ENCODE assay signal across 1 cellular context in the genomic region with DNA sequence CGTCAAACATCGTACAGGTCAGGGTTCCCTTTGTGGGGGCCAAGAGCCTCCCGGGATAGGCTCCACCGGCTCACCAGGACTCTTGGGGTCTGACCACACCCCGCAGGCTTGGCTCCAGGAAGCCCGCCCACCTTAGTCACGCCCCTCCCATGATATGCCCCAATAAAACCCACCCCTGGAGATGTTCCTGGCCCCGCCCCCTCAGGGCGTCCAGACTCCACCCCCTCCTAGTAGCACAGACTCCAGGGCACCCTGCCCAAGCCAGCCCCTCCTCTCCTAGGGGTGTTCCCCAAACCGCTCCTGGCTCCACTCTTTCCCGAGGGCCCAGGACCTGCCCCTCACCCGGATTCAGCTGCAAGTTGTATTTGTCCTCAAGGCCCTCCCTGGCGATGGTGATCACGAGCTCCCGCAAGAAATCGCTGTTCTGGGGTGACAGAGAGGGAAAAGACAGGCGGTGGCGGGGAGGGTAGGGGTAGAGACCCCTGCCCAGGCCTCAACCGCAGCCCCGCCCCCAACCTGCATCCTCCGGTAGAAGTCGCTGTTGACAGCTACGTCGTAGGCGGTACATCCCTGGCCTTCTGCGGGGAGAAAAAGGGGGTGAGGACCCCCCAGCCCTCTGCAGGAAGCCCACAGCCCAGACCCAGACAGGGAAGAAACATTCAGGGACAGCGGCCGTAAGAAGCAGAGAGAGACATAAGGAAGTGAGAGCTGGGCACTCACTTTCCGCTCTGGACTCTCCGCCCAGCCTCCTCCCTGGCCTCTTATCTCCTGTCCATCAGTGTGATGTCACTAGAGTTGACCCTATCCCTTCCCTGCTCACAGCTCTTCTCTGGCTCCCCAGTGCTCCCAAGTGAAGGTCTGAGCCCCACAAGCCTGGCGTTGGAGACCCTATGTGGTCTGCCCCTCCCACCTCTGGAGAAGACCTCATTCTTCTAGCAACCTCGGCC.
TF ChIP-seq lines count a peak whose summit lies in the region.

No MANE protein-coding gene starts in this region.

TF ChIP-seq in endothelial cell of umbilical vein, 7 proteins besides CTCF, POLR2A, EP300 and RAD21:
- TF ChIP-seq, protein P1, sequence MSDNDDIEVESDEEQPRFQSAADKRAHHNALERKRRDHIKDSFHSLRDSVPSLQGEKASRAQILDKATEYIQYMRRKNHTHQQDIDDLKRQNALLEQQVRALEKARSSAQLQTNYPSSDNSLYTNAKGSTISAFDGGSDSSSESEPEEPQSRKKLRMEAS (IDR thresholded peaks at IDR 0.05; ENCODE audit: insufficient read depth, insufficient read length): no peak
- no peak for TF ChIP-seq POLR2AphosphoS5 (IDR thresholded peaks at IDR 0.05; ENCODE audit: insufficient read depth, low read depth, low read length)
- no peak for TF ChIP-seq EZH2 (IDR thresholded peaks at IDR 0.05; ENCODE audit: borderline replicate concordance, low read depth, low read length, severe bottlenecking)
- TF ChIP-seq GATA2 (IDR thresholded peaks at IDR 0.05; ENCODE audit: insufficient read depth, insufficient read length, low read depth, low read length): no peak
- no peak for TF ChIP-seq MYC (IDR thresholded peaks at IDR 0.05; ENCODE audit: low read depth, low read length)
- TF ChIP-seq FOS (IDR thresholded peaks at IDR 0.05; ENCODE audit: borderline replicate concordance, insufficient read depth, low read length): no peak
- TF ChIP-seq JUN (IDR thresholded peaks at IDR 0.05; ENCODE audit: borderline replicate concordance, insufficient read depth, insufficient read length, low read depth): no peak
